1 cellular context compared by ENCODE assay signal in the genomic region with DNA sequence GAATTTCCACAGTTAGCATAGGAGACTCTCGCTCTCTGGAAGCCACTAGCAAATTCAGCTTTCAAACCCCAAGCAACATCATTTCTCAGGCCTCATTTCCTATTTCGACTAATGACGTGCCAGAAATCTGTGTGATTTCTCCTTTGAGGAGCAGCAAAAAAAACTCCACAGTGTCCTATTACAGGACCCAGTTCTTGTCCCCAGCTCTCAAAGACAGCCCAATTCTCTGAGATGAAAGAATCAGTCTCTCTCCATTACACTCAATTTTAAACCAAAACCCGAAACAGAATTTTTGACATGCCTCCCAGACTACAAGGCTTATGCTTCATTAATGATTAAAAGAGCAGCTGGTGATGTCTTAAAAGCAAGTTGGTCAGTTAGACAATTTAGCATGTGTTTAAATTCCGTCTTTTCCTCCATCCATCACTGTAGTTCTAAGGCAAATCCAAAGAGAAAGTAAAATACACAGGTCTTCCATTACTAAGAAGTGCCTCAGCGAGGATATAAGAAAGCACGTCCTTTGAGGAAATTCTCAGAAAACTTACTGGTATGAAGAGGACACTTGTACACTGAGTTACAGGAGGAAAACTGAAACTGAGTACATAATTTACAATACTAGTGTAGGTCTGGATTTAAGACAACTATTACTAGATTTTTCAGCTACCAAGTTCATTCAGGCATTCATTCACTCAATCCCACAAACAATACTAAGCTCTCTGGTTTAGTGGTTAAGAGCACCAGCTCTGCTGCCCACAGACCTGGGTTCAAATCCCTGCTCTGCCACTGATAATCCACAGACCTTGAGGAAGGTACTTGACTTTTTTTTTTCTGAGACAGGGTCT.
TF ChIP-seq lines count a peak whose summit lies in the region.

No MANE protein-coding gene starts in this region.

TF ChIP-seq in WTC11, 78 proteins besides CTCF, POLR2A, EP300 and RAD21 (continued from another document):
- no peak for TF ChIP-seq PRDM15 (CRISPR knock-in tag; IDR thresholded peaks at IDR 0.05)
- TF ChIP-seq AR (CRISPR knock-in tag; IDR thresholded peaks at IDR 0.05) = no peak
- TF ChIP-seq ZNF317 (CRISPR knock-in tag; IDR thresholded peaks at IDR 0.05; ENCODE audit: borderline replicate concordance, low read depth) = no peak
- no peak for TF ChIP-seq CREB1 (CRISPR knock-in tag; IDR thresholded peaks at IDR 0.05)
- TF ChIP-seq, protein P1, sequence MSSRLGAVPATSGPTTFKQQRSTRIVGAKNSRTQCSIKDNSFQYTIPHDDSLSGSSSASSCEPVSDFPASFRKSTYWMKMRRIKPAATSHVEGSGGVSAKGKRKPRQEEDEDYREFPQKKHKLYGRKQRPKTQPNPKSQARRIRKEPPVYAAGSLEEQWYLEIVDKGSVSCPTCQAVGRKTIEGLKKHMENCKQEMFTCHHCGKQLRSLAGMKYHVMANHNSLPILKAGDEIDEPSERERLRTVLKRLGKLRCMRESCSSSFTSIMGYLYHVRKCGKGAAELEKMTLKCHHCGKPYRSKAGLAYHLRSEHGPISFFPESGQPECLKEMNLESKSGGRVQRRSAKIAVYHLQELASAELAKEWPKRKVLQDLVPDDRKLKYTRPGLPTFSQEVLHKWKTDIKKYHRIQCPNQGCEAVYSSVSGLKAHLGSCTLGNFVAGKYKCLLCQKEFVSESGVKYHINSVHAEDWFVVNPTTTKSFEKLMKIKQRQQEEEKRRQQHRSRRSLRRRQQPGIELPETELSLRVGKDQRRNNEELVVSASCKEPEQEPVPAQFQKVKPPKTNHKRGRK (CRISPR knock-in tag; IDR thresholded peaks at IDR 0.05; ENCODE audit: borderline replicate concordance) = no peak
- no peak for TF ChIP-seq SMAD4 (CRISPR knock-in tag; IDR thresholded peaks at IDR 0.05)
- no peak for TF ChIP-seq ZNF121 (CRISPR knock-in tag; IDR thresholded peaks at IDR 0.05)
- TF ChIP-seq FOXP1 (CRISPR knock-in tag; IDR thresholded peaks at IDR 0.05; ENCODE audit: borderline replicate concordance) = no peak
TF ChIP-seq in WTC11: peak in this region for 0.
